Comparison of ENCODE assay signal across 8 cellular contexts in the genomic region with DNA sequence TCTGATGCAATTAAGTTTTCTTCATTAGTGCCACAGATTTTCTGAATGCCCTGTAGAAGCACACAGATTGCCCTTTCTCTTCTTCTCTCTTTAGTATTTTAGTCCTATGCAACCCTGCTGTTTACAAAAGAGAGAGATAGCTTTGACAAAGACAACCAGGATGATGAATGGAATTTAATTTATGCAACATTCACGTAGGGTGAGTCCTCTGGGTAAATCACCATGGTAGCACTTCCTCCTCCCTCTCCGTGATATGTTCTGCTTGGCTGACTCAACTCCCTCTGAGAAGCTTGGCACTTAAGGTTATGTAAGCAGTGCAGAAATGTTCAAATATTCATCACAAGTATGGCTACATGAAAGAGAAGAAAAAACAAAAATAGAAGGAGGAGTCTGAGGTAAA.
A peak's percentile ranks its signal among the peaks of the same experiment; 100 is the strongest.
DNase-seq lines count a peak whose midpoint lies in the region; ATAC-seq and TF ChIP-seq lines count a peak whose summit lies in the region.

No MANE protein-coding gene starts in this region.

- no peak for TF ChIP-seq POLR2A in erythroblast (IDR thresholded peaks at IDR 0.05; ENCODE audit: low read length)

- H3K27me3 ChIP-seq in neural cell (ENCODE audit: insufficient read depth, low read depth, low read length) = no peaks in the 10 kb centered on the region

- TF ChIP-seq EP300 in neural cell (conservative IDR thresholded peaks at IDR 0.05; ENCODE audit: poor library complexity, severe bottlenecking) = no peak

- H3K9me2 ChIP-seq in neural cell (ENCODE audit: insufficient read depth, low read length) = no peaks in the 10 kb centered on the region

- in situ Hi-C loops in G401 (cut with HindIII; ENCODE audit: low sequenced_read_pairs) = no loop called here

- H3F3A ChIP-seq in neural cell (ENCODE audit: insufficient read depth, low read length, poor library complexity, severe bottlenecking) = no peaks in the 10 kb centered on the region

- peak overlapping the region; percentile 33 for H3K4me3 ChIP-seq in neural cell (ENCODE audit: low read length)

- H2AFZ ChIP-seq in neural cell (ENCODE audit: low read depth, low read length) = peak overlapping the region; percentile 29

- no peak for TF ChIP-seq CTCF in neural cell (IDR thresholded peaks at IDR 0.05; ENCODE audit: poor library complexity, severe bottlenecking)

- no peaks in the 10 kb centered on the region for H3K79me2 ChIP-seq in neural cell (replicated peaks; ENCODE audit: insufficient read depth, low read length)

- no peaks in the 10 kb centered on the region for H4K20me1 ChIP-seq in neural cell (ENCODE audit: insufficient read depth)

- H3K4me2 ChIP-seq in neural cell (ENCODE audit: low read length) = peak overlapping the region; percentile 48

- H3K36me3 ChIP-seq in neural cell (ENCODE audit: insufficient read depth, low read length) = no peaks in the 10 kb centered on the region

- DNase-seq in DMS153 treated with DMSO at 0.1 percent for 48 hours (lab: John Stamatoyannopoulos, UW; ENCODE audit: unreplicated experiment) = peak; percentile 61
- DNase-seq in NCI-H226 = peak; percentile 96
- DNase-seq in dermis microvascular lymphatic vessel endothelial cell (ENCODE audit: low read depth in 2 of 2) = peak; percentile 52 to 91
- no peak for DNase-seq in mesenteric fat pad (ENCODE audit: low spot score)
- DNase-seq in erythroblast (lab: John Stamatoyannopoulos, UW) = no peak
- no peak for DNase-seq in G401 (ENCODE audit: low spot score)

- peak overlapping the region; percentile 77 for H3K27ac ChIP-seq in neural cell (ENCODE audit: low read length)

- no peak overlapping the region for H3K9ac ChIP-seq in neural cell (ENCODE audit: low read length)

- no peak for TF ChIP-seq RAD21 in neural cell (conservative IDR thresholded peaks at IDR 0.05)

- ATAC-seq in GM21717 (IDR thresholded peaks at IDR 0.05; ENCODE audit: unreplicated experiment) = no peak

- no peaks in the 10 kb centered on the region for H3K9me3 ChIP-seq in neural cell (ENCODE audit: low read length)

TF ChIP-seq in neural cell, 6 proteins besides CTCF, POLR2A, EP300 and RAD21:
- TF ChIP-seq, protein P1, sequence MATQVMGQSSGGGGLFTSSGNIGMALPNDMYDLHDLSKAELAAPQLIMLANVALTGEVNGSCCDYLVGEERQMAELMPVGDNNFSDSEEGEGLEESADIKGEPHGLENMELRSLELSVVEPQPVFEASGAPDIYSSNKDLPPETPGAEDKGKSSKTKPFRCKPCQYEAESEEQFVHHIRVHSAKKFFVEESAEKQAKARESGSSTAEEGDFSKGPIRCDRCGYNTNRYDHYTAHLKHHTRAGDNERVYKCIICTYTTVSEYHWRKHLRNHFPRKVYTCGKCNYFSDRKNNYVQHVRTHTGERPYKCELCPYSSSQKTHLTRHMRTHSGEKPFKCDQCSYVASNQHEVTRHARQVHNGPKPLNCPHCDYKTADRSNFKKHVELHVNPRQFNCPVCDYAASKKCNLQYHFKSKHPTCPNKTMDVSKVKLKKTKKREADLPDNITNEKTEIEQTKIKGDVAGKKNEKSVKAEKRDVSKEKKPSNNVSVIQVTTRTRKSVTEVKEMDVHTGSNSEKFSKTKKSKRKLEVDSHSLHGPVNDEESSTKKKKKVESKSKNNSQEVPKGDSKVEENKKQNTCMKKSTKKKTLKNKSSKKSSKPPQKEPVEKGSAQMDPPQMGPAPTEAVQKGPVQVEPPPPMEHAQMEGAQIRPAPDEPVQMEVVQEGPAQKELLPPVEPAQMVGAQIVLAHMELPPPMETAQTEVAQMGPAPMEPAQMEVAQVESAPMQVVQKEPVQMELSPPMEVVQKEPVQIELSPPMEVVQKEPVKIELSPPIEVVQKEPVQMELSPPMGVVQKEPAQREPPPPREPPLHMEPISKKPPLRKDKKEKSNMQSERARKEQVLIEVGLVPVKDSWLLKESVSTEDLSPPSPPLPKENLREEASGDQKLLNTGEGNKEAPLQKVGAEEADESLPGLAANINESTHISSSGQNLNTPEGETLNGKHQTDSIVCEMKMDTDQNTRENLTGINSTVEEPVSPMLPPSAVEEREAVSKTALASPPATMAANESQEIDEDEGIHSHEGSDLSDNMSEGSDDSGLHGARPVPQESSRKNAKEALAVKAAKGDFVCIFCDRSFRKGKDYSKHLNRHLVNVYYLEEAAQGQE (IDR thresholded peaks at IDR 0.05; ENCODE audit: borderline replicate concordance) = no peak
- TF ChIP-seq MXI1 (conservative IDR thresholded peaks at IDR 0.05; ENCODE audit: poor library complexity, severe bottlenecking) = no peak
- TF ChIP-seq SMC3 (conservative IDR thresholded peaks at IDR 0.05; ENCODE audit: poor library complexity) = no peak
- TF ChIP-seq POLR2AphosphoS5 (IDR thresholded peaks at IDR 0.05) = no peak
- TF ChIP-seq EZH2 (IDR thresholded peaks at IDR 0.05; ENCODE audit: borderline replicate concordance, insufficient read depth, low read length, poor library complexity, severe bottlenecking) = no peak
- no peak for TF ChIP-seq TAF1 (IDR thresholded peaks at IDR 0.05; ENCODE audit: low read depth)

Comparison
In these comparisons a context has a peak if more than half of its experiments do, and no peak if none do; other contexts are left out.
1. DNase-seq: peak in DMS153 treated with DMSO at 0.1 percent for 48 hours (single experiment), NCI-H226 (single experiment) and dermis microvascular lymphatic vessel endothelial cell (2 of 2); none in mesenteric fat pad (single experiment), erythroblast (0 of 2) and G401 (single experiment).